In the genomic region with DNA sequence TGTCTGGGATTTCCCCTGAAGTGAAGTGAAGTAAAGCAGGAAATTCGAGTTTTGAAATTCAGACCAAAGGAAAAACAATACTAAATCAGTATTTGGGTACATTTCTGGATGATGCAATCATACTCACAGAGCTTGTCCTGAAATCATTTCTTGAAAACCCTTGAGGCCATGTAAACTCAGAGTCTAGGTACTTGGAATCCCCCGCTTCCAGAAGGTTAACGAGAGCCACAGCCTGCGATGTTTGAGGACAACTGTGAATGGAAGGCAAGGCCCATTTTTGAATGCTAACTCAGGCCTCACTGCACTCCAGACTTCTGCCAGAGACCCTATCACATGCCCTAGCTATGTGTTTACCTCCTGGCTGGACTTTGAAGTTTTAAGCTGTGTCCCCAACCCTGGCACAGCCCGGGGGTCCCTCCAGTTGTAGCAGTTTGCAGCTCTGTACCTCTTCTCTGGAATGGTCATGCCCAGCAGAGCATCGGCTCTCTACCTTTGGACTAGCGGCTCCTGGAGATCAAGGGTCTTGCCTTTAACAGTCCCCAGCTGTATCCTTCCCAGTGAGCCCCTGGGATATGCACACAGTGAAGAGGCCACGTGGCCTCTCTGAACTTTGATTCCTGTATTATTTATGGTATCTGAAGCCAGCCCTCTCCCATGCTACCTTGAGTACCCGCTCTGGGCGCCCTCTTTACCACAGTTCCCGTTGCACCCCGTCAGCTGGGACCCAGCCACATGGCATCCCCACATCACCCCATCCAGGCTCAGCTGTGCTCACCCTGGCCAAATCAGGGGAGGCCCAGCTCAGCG, we compare ENCODE assay signal across 8 cellular contexts. TPM values are rescaled to one million over a fixed set of nuclear protein-coding genes. Genes with fewer than 3 reads are reported as not detected.
DNase-seq lines count a peak whose midpoint lies in the region; ATAC-seq and TF ChIP-seq lines count a peak whose summit lies in the region.

No MANE protein-coding gene starts in this region.

- ATAC-seq in HCT116 (no peak), left ventricle myocardium superior (peak; percentile 8), HG02884 (IDR thresholded peaks at IDR 0.05; ENCODE audit: unreplicated experiment) (no peak), HG02642 (IDR thresholded peaks at IDR 0.05; ENCODE audit: poor library complexity, unreplicated experiment) (no peak)

- 70% methylated on average over 13 of the region's 13 CpGs for WGBS in smooth muscle cell (ENCODE audit: low lambda C conversion rate)

- H3K27me3 ChIP-seq in HCT116 (ENCODE audit: insufficient read depth, low read length) (no peaks in the 10 kb centered on the region), smooth muscle cell (ENCODE audit: low read depth) (no peaks in the 10 kb centered on the region), HAP-1 (ENCODE audit: low read depth) (no peaks in the 10 kb centered on the region)

- H2AFZ ChIP-seq in HCT116 (ENCODE audit: low read depth, low read length, poor library complexity, severe bottlenecking), result no peak overlapping the region
- peak overlapping the region; percentile 16 for H2AFZ ChIP-seq in smooth muscle cell (ENCODE audit: low read depth)

- peak overlapping the region; percentile 51 for H3K9ac ChIP-seq in HCT116 (ENCODE audit: low read length)
- peak overlapping the region; percentile 80 for H3K9ac ChIP-seq in smooth muscle cell (ENCODE audit: low read depth)

- H3K79me2 ChIP-seq in HCT116 (ENCODE audit: insufficient read depth, low read length) (peaks cover 10% of the 10 kb centered on the region; the same call in 1 of the 2 replicates), smooth muscle cell (ENCODE audit: low read depth) (peaks cover 3% of the 10 kb centered on the region)

- H3K36me3 ChIP-seq in HCT116 (ENCODE audit: control insufficient read depth in 1 of 2, insufficient read depth in 2 of 2, low read length in 2 of 2), result no peaks in the 10 kb centered on the region
- H3K36me3 ChIP-seq in smooth muscle cell (ENCODE audit: low read depth), result no peaks in the 10 kb centered on the region
- peaks cover 3% of the 10 kb centered on the region; the same call in 1 of the 2 replicates for H3K36me3 ChIP-seq in HAP-1 (replicated peaks)

- BruUV-seq in HCT116 (replicated peaks; lab: Mats Ljungman, UMichigan), result no TSS peak

- H3K4me2 ChIP-seq in HCT116 (ENCODE audit: low read length) (peak overlapping the region; percentile 69), smooth muscle cell (peak overlapping the region; percentile 59)

- peaks cover 59% of the 10 kb centered on the region for H3K4me1 Mint-ChIP-seq in activated CD4-positive, alpha-beta memory T cell treated with anti-CD3 and anti-CD28 coated beads, Interleukin-2, amount 10 ng/mL, durations not matched to agents 7 days and 5 days

- no peaks in the 10 kb centered on the region for H3K27me3 Mint-ChIP-seq in activated CD4-positive, alpha-beta memory T cell treated with anti-CD3 and anti-CD28 coated beads, Interleukin-2, amount 10 ng/mL, durations not matched to agents 7 days and 5 days

- peak overlapping the region; percentile 64 for H3K27ac Mint-ChIP-seq in activated CD4-positive, alpha-beta memory T cell treated with anti-CD3 and anti-CD28 coated beads, Interleukin-2, amount 10 ng/mL, durations not matched to agents 7 days and 5 days

- RAD21 ChIA-PET in HCT116 (lab: Charles Lee; ENCODE audit: low non-redundant PET in 1 of 2, low total read pairs in 2 of 2, uncharacterized antibody in 2 of 2, unreplicated experiment in 2 of 2), result no interaction called here

- no peak overlapping the region for H3K4me3 Mint-ChIP-seq in activated CD4-positive, alpha-beta memory T cell treated with anti-CD3 and anti-CD28 coated beads, Interleukin-2, amount 10 ng/mL, durations not matched to agents 7 days and 5 days

- CTCF ChIA-PET in HCT116 (lab: Charles Lee), result interaction anchor here (2.8 kb wide), 1 partner anchor 75 kb away, joined by 8 read pairs; no protein-coding TSS in a partner anchor
- CTCF ChIA-PET in activated CD4-positive, alpha-beta memory T cell treated with anti-CD3 and anti-CD28 coated beads, Interleukin-2, amount 10 ng/mL, durations not matched to agents 7 days and 5 days (lab: Charles Lee), result interaction anchor here (1.3 to 8.3 kb wide), 2 partner anchors 25 to 109 kb away, joined by 5 to 65 read pairs; no protein-coding TSS in a partner anchor

- TF ChIP-seq POLR2A in HCT116 (IDR thresholded peaks at IDR 0.05; ENCODE audit: borderline replicate concordance, extremely low read depth, insufficient read depth, insufficient read length), result no peak

- peaks cover 4% of the 10 kb centered on the region for H3K36me3 Mint-ChIP-seq in activated CD4-positive, alpha-beta memory T cell treated with anti-CD3 and anti-CD28 coated beads, Interleukin-2, amount 10 ng/mL, durations not matched to agents 7 days and 5 days (ENCODE audit: low read depth)

- in situ Hi-C loops in HAP-1 (cut with MboI; ENCODE audit: low sequenced_read_pairs), result no loop called here

- no peaks in the 10 kb centered on the region for H3K9me2 ChIP-seq in HCT116 (ENCODE audit: insufficient read depth)

- POLR2A ChIA-PET in HCT116 (lab: Charles Lee), result interaction anchor here (0.8 to 2.9 kb wide), 7 partner anchors 11 to 158 kb away, joined by 3 to 24 read pairs (median 5); no protein-coding TSS in a partner anchor
- POLR2A ChIA-PET in activated CD4-positive, alpha-beta memory T cell treated with anti-CD3 and anti-CD28 coated beads, Interleukin-2, amount 10 ng/mL, durations not matched to agents 7 days and 5 days (lab: Charles Lee), result interaction anchor here (0.8 to 1.7 kb wide), 6 partner anchors 9 to 109 kb away, joined by 3 to 7 read pairs (median 3); no protein-coding TSS in a partner anchor

- no peaks in the 10 kb centered on the region for H4K20me1 ChIP-seq in HCT116 (ENCODE audit: insufficient read depth)
- no peaks in the 10 kb centered on the region for H4K20me1 ChIP-seq in smooth muscle cell (ENCODE audit: low read depth)

- peaks cover 31% of the 10 kb centered on the region for H3F3A ChIP-seq in smooth muscle cell (ENCODE audit: low read depth)

- H3K4me1 ChIP-seq in HCT116 (ENCODE audit: control insufficient read depth in 1 of 2, insufficient read depth in 2 of 2, low read length in 2 of 2), result peaks cover 54 to 59% of the 10 kb centered on the region in 2 experiments
- H3K4me1 ChIP-seq in smooth muscle cell (ENCODE audit: low read depth), result peaks cover 50% of the 10 kb centered on the region
- peaks cover 40% of the 10 kb centered on the region for H3K4me1 ChIP-seq in HAP-1

- intact Hi-C loops in HCT116 (cut with micrococcal nuclease) (no loop called here), left ventricle myocardium superior (cut with micrococcal nuclease) (no loop called here)

- H3K4me3 ChIP-seq in HCT116 (replicated peaks in 1 of 2; ENCODE audit: low read depth in 1 of 2, low read length in 2 of 2) (no peak overlapping the region), smooth muscle cell (no peak overlapping the region), HAP-1 (no peak overlapping the region)

- H3K9me3 ChIP-seq in HCT116 (ENCODE audit: control insufficient read depth in 1 of 2, insufficient read depth in 1 of 2, low read depth in 1 of 2, low read length in 2 of 2) (no peaks in the 10 kb centered on the region), smooth muscle cell (replicated peaks; ENCODE audit: low read depth) (no peaks in the 10 kb centered on the region), HAP-1 (no peaks in the 10 kb centered on the region)

- no peaks in the 10 kb centered on the region for H3K9me3 Mint-ChIP-seq in activated CD4-positive, alpha-beta memory T cell treated with anti-CD3 and anti-CD28 coated beads, Interleukin-2, amount 10 ng/mL, durations not matched to agents 7 days and 5 days

- H3K27ac ChIP-seq in HCT116 (ENCODE audit: low read depth, low read length) (peak overlapping the region; percentile 85), smooth muscle cell (ENCODE audit: low read depth) (peak overlapping the region; percentile 97)

- DNase-seq in HCT116 (ENCODE audit: low read depth, low spot score), result no peak
- no peak for DNase-seq in activated CD4-positive, alpha-beta memory T cell treated with anti-CD3 and anti-CD28 coated beads, Interleukin-2, amount 10 ng/mL, durations not matched to agents 7 days and 5 days
- DNase-seq in left ventricle myocardium superior, result no peak
- no peak for DNase-seq in smooth muscle cell (lab: John Stamatoyannopoulos, UW; ENCODE audit: unreplicated experiment)
- no peak for DNase-seq in NCI-H1417 (lab: John Stamatoyannopoulos, UW)
- no peak for DNase-seq in HAP-1 (ENCODE audit: low spot score in 2 of 2)

- no peak for TF ChIP-seq RAD21 in HCT116 (IDR thresholded peaks at IDR 0.05; ENCODE audit: low read depth)

- TF ChIP-seq CTCF in HCT116 (IDR thresholded peaks at IDR 0.05 in 2 of 3, conservative IDR thresholded peaks at IDR 0.05 in 1 of 3; ENCODE audit: borderline replicate concordance in 1 of 3, insufficient read depth in 1 of 3, low read depth in 2 of 3, low read length in 2 of 3) (no peak), smooth muscle cell (IDR thresholded peaks at IDR 0.05; ENCODE audit: borderline replicate concordance, insufficient read depth, poor library complexity, severe bottlenecking) (no peak)

TF ChIP-seq in HCT116, 20 proteins besides CTCF, POLR2A, EP300 and RAD21:
- no peak for TF ChIP-seq EGR1 (IDR thresholded peaks at IDR 0.05; ENCODE audit: low read depth)
- no peak for TF ChIP-seq TCF7L2 (IDR thresholded peaks at IDR 0.05; ENCODE audit: borderline replicate concordance, extremely low read depth, insufficient read depth, insufficient read length)

RNA-seq across cellular contexts. Expression of a gene that starts 5.6 kb away (rescaled TPM):
- 3,345 TPM for total RNA-seq in HCT116 (2021; ENCODE audit: unreplicated experiment)
- 4,227 and 4,920 TPM in 2 replicates for polyA plus RNA-seq in HCT116 (2012)
- total RNA-seq in activated CD4-positive, alpha-beta memory T cell treated with anti-CD3 and anti-CD28 coated beads, Interleukin-2, amount 10 ng/mL, durations not matched to agents 7 days and 5 days, result 1,000 to 10,000 TPM; 1,164 to 1,189 TPM
- total RNA-seq in left ventricle myocardium superior, result 2,305 TPM
- 903 and 1,173 TPM in 2 replicates for total RNA-seq in smooth muscle cell
- polyA plus RNA-seq in smooth muscle cell, result 6,048 and 7,176 TPM in 2 replicates

RNA-seq across cellular contexts. Expression of a gene that starts 22.8 kb away (rescaled TPM):
- 2.3 TPM for total RNA-seq in HCT116 (2021; ENCODE audit: unreplicated experiment)
- 5.8 and 7.7 TPM in 2 replicates for polyA plus RNA-seq in HCT116 (2012)
- total RNA-seq in activated CD4-positive, alpha-beta memory T cell treated with anti-CD3 and anti-CD28 coated beads, Interleukin-2, amount 10 ng/mL, durations not matched to agents 7 days and 5 days, result under 1 TPM; 0.25 to 0.30 TPM
- total RNA-seq in left ventricle myocardium superior, result 1.1 TPM
- 2.4 and 2.6 TPM in 2 replicates for total RNA-seq in smooth muscle cell
- polyA plus RNA-seq in smooth muscle cell, result 1.6 and 2.8 TPM in 2 replicates

RNA-seq across cellular contexts. Expression of a gene that starts 55.6 kb away (rescaled TPM):
- 18.1 TPM for total RNA-seq in HCT116 (2021; ENCODE audit: unreplicated experiment)
- 13.2 and 13.7 TPM in 2 replicates for polyA plus RNA-seq in HCT116 (2012)
- not detected for total RNA-seq in activated CD4-positive, alpha-beta memory T cell treated with anti-CD3 and anti-CD28 coated beads, Interleukin-2, amount 10 ng/mL, durations not matched to agents 7 days and 5 days
- total RNA-seq in left ventricle myocardium superior, result 11.1 TPM
- total RNA-seq in smooth muscle cell, result 4.8 and 4.9 TPM in 2 replicates
- 9.8 and 11.6 TPM in 2 replicates for polyA plus RNA-seq in smooth muscle cell
